ENCODE assay signal across 9 cellular contexts in genomic region chr12:50507930-50508329, GRCh38. TPM values are rescaled to one million over a fixed set of nuclear protein-coding genes. Genes with fewer than 3 reads are reported as not detected.
DNase-seq lines count a peak whose midpoint lies in the region; ATAC-seq and TF ChIP-seq lines count a peak whose summit lies in the region.
"Had no signal": no experiment of that assay in that cellular context is flagged by ENCODE, and none has a peak within 500 bp of the region (broad histone marks: within the 10 kb centered on the region; RNA-seq: fewer than 3 reads in every experiment).

No MANE protein-coding gene starts in this region.

- TF ChIP-seq EP300 in neural cell (conservative IDR thresholded peaks at IDR 0.05; ENCODE audit: poor library complexity, severe bottlenecking), result no peak

- H3K27ac Mint-ChIP-seq in CD8-positive, alpha-beta memory T cell, result peak overlapping the region in 5 of 8 donors; percentile 17 to 79 (median 42)
- peak overlapping the region; percentile 67 for H3K27ac Mint-ChIP-seq in chondrocyte (ENCODE audit: unreplicated experiment)

- H3K27me3 Mint-ChIP-seq in CD8-positive, alpha-beta memory T cell, result peaks cover 0 to 1% of the 10 kb centered on the region in 2 donors
- H3K27me3 Mint-ChIP-seq in chondrocyte (ENCODE audit: low read depth), result no peaks in the 10 kb centered on the region

- POLR2A ChIA-PET in CD8-positive, alpha-beta memory T cell (lab: Charles Lee), result no interaction called here

- H2AFZ ChIP-seq in neural cell (ENCODE audit: low read depth, low read length), result no peak overlapping the region

- no peaks in the 10 kb centered on the region for H3K36me3 ChIP-seq in CD8-positive, alpha-beta memory T cell (ENCODE audit: insufficient read depth, low read length)
- H3K36me3 ChIP-seq in neural cell (ENCODE audit: insufficient read depth, low read length) (no peaks in the 10 kb centered on the region), MG63 (no peaks in the 10 kb centered on the region; the same call in 1 of the 2 replicates)

- CTCF ChIA-PET in CD8-positive, alpha-beta memory T cell (lab: Charles Lee), result interaction anchor here (0.6 to 1.5 kb wide), 5 partner anchors 10 to 538 kb away, joined by 3 to 6 read pairs (median 3); no protein-coding TSS in a partner anchor

- H3K4me2 ChIP-seq in neural cell (ENCODE audit: low read length), result peak overlapping the region; percentile 99

- no peaks in the 10 kb centered on the region for H3K9me3 Mint-ChIP-seq in CD8-positive, alpha-beta memory T cell
- H3K9me3 Mint-ChIP-seq in chondrocyte (ENCODE audit: low read depth), result no peaks in the 10 kb centered on the region

- ATAC-seq in HG02759 (IDR thresholded peaks at IDR 0.05; ENCODE audit: unreplicated experiment), result no peak

- TF ChIP-seq CTCF in chondrocyte (IDR thresholded peaks at IDR 0.05) (no peak), neural cell (IDR thresholded peaks at IDR 0.05; ENCODE audit: poor library complexity, severe bottlenecking) (no peak)

- peaks cover 45 to 62% (median 54%) of the 10 kb centered on the region in 3 donors for H3K4me1 Mint-ChIP-seq in CD8-positive, alpha-beta memory T cell
- peaks cover 50% of the 10 kb centered on the region for H3K4me1 Mint-ChIP-seq in chondrocyte (ENCODE audit: low read depth)

- H3K9me2 ChIP-seq in neural cell (ENCODE audit: insufficient read depth, low read length), result no peaks in the 10 kb centered on the region

- H3K27me3 ChIP-seq in CD8-positive, alpha-beta memory T cell (ENCODE audit: insufficient read depth, low read length, poor library complexity, severe bottlenecking), result no peaks in the 10 kb centered on the region
- H3K27me3 ChIP-seq in neural cell (ENCODE audit: insufficient read depth, low read depth, low read length) (no peaks in the 10 kb centered on the region), MG63 (no peaks in the 10 kb centered on the region)

- peak overlapping the region; percentile 93 for H3K9ac ChIP-seq in neural cell (ENCODE audit: low read length)

- no peaks in the 10 kb centered on the region for H3K9me3 ChIP-seq in CD8-positive, alpha-beta memory T cell (ENCODE audit: low read length)
- H3K9me3 ChIP-seq in neural cell (ENCODE audit: low read length) (no peaks in the 10 kb centered on the region), MG63 (no peaks in the 10 kb centered on the region)

- H3K4me3 Mint-ChIP-seq in CD8-positive, alpha-beta memory T cell, result peak overlapping the region; percentile 37 to 94 (median 54)
- no peak overlapping the region for H3K4me3 Mint-ChIP-seq in chondrocyte (ENCODE audit: unreplicated experiment)

- peak overlapping the region; percentile 17 for H3K4me3 ChIP-seq in CD8-positive, alpha-beta memory T cell (ENCODE audit: low read length)
- H3K4me3 ChIP-seq in neural cell (ENCODE audit: low read length) (peak overlapping the region; percentile 71), MG63 (no peak overlapping the region)

- H3F3A ChIP-seq in neural cell (ENCODE audit: insufficient read depth, low read length, poor library complexity, severe bottlenecking), result no peaks in the 10 kb centered on the region

- H3K27ac ChIP-seq in CD8-positive, alpha-beta memory T cell (ENCODE audit: low read depth, low read length), result no peak overlapping the region
- peak overlapping the region; percentile 89 for H3K27ac ChIP-seq in neural cell (ENCODE audit: low read length)

- H3K4me1 ChIP-seq in CD8-positive, alpha-beta memory T cell (ENCODE audit: insufficient read depth, low read length), result peaks cover 60% of the 10 kb centered on the region

- peaks cover 0 to 5% (median 5%) of the 10 kb centered on the region in 3 donors for H3K36me3 Mint-ChIP-seq in CD8-positive, alpha-beta memory T cell
- H3K36me3 Mint-ChIP-seq in chondrocyte (ENCODE audit: low read depth), result no peaks in the 10 kb centered on the region

- peaks cover 69% of the 10 kb centered on the region for H3K79me2 ChIP-seq in neural cell (replicated peaks; ENCODE audit: insufficient read depth, low read length)

- peaks cover 4% of the 10 kb centered on the region for H4K20me1 ChIP-seq in neural cell (ENCODE audit: insufficient read depth)

- peak in 1 of 5 donors; percentile 35 for DNase-seq in CD8-positive, alpha-beta memory T cell
- peak; percentile 16 for DNase-seq in NCI-H69 (lab: John Stamatoyannopoulos, UW)
- no peak for DNase-seq in chondrocyte (ENCODE audit: low spot score)
- DNase-seq in dermis blood vessel endothelial cell, result no peak
- no peak for DNase-seq in NCI-H748 (lab: John Stamatoyannopoulos, UW; ENCODE audit: unreplicated experiment)
- no peak for DNase-seq in MG63
- DNase-seq: NCI-H446 treated with DMSO at 0.1 percent for 48 hours had no signal

- TF ChIP-seq RAD21 in neural cell (conservative IDR thresholded peaks at IDR 0.05), result no peak

TF ChIP-seq in neural cell, 6 proteins besides CTCF, POLR2A, EP300 and RAD21:
- TF ChIP-seq POLR2AphosphoS5 (IDR thresholded peaks at IDR 0.05) (no peak), TAF1 (IDR thresholded peaks at IDR 0.05; ENCODE audit: low read depth) (no peak), MXI1 (conservative IDR thresholded peaks at IDR 0.05; ENCODE audit: poor library complexity, severe bottlenecking) (no peak), SMC3 (conservative IDR thresholded peaks at IDR 0.05; ENCODE audit: poor library complexity) (no peak), EZH2 (IDR thresholded peaks at IDR 0.05; ENCODE audit: borderline replicate concordance, insufficient read depth, low read length, poor library complexity, severe bottlenecking) (no peak)
- TF ChIP-seq, protein P1, sequence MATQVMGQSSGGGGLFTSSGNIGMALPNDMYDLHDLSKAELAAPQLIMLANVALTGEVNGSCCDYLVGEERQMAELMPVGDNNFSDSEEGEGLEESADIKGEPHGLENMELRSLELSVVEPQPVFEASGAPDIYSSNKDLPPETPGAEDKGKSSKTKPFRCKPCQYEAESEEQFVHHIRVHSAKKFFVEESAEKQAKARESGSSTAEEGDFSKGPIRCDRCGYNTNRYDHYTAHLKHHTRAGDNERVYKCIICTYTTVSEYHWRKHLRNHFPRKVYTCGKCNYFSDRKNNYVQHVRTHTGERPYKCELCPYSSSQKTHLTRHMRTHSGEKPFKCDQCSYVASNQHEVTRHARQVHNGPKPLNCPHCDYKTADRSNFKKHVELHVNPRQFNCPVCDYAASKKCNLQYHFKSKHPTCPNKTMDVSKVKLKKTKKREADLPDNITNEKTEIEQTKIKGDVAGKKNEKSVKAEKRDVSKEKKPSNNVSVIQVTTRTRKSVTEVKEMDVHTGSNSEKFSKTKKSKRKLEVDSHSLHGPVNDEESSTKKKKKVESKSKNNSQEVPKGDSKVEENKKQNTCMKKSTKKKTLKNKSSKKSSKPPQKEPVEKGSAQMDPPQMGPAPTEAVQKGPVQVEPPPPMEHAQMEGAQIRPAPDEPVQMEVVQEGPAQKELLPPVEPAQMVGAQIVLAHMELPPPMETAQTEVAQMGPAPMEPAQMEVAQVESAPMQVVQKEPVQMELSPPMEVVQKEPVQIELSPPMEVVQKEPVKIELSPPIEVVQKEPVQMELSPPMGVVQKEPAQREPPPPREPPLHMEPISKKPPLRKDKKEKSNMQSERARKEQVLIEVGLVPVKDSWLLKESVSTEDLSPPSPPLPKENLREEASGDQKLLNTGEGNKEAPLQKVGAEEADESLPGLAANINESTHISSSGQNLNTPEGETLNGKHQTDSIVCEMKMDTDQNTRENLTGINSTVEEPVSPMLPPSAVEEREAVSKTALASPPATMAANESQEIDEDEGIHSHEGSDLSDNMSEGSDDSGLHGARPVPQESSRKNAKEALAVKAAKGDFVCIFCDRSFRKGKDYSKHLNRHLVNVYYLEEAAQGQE (IDR thresholded peaks at IDR 0.05; ENCODE audit: borderline replicate concordance), result no peak

RNA-seq across cellular contexts. Expression of gene DIP2B, which starts 3.1 kb away (rescaled TPM):
- 10 to 100 TPM; 20.4 to 21.0 TPM for total RNA-seq in CD8-positive, alpha-beta memory T cell
- 7.9 TPM for polyA plus RNA-seq in CD8-positive, alpha-beta memory T cell
- total RNA-seq in chondrocyte, result 25.4 to 36.3 TPM (median 25.8 TPM) in 3 replicates
- 43.4 and 44.0 TPM in 2 replicates for polyA plus RNA-seq in neural cell
- polyA minus RNA-seq in neural cell, result 151 and 164 TPM in 2 replicates
- 44.1 and 44.6 TPM in 2 replicates for total RNA-seq in dermis blood vessel endothelial cell
- 3.4 and 3.6 TPM in 2 replicates for total RNA-seq in MG63 (2014; rRNA removed; shearing (Covaris generic); ENCODE audit: low replicate concordance)
